In genomic region chr19:55258828-55259539, GRCh38 we compare ENCODE assay signal across 1 cellular context.
A peak's percentile ranks its signal among the peaks of the same experiment; 100 is the strongest.
TF ChIP-seq lines count a peak whose summit lies in the region.

Gene PPP6R1 (minus strand): TSS chr19:55259017. CDS start chr19:55247103, 11,914 bp downstream.

TF ChIP-seq in H1, 55 proteins besides CTCF, POLR2A, EP300 and RAD21 (continued from another document):
- TF ChIP-seq ASH2L (IDR thresholded peaks at IDR 0.05; ENCODE audit: low read length) (peak; percentile 76), JUN (IDR thresholded peaks at IDR 0.05; ENCODE audit: low read depth, low read length) (no peak), KDM5A (IDR thresholded peaks at IDR 0.05; ENCODE audit: low read length) (no peak), KDM4A (IDR thresholded peaks at IDR 0.05; ENCODE audit: low read depth, low read length, severe bottlenecking) (peak; percentile 37), CBX5 (IDR thresholded peaks at IDR 0.05; ENCODE audit: low read depth, low read length) (no peak), MAX (IDR thresholded peaks at IDR 0.05) (peak; percentile 61), YY1 (IDR thresholded peaks at IDR 0.05; ENCODE audit: low read depth, low read length) (peak; percentile 71; the same call in 1 of the 2 replicates), TAF1 (IDR thresholded peaks at IDR 0.05; ENCODE audit: low read depth, low read length) (peak; percentile 94), BRCA1 (IDR thresholded peaks at IDR 0.05; ENCODE audit: low read depth, low read length) (0 out of 2 replicates have a peak, but pooled peaks have one; percentile 19), EGR1 (IDR thresholded peaks at IDR 0.05; ENCODE audit: borderline replicate concordance, low read depth, low read length) (peak; percentile 68), SP4 (IDR thresholded peaks at IDR 0.05; ENCODE audit: low read length) (peak; percentile 88), RXRA (IDR thresholded peaks at IDR 0.05; ENCODE audit: insufficient read depth, low read depth, low read length) (0 out of 2 replicates have a peak, but pooled peaks have one; percentile 50), RBBP5 (IDR thresholded peaks at IDR 0.05; ENCODE audit: borderline replicate concordance, low read depth, low read length) (peak; percentile 69), SRF (IDR thresholded peaks at IDR 0.05; ENCODE audit: low read depth, low read length) (no peak), TCF12 (IDR thresholded peaks at IDR 0.05; ENCODE audit: low read depth, low read length) (peak; percentile 92), NRF1 (IDR thresholded peaks at IDR 0.05; ENCODE audit: low read depth, low read length) (peak; percentile 73), SIRT6 (IDR thresholded peaks at IDR 0.05; ENCODE audit: low read length) (no peak), RFX5 (IDR thresholded peaks at IDR 0.05; ENCODE audit: borderline replicate concordance, low read depth, low read length) (peak; percentile 76; the same call in 1 of the 2 replicates), CEBPB (IDR thresholded peaks at IDR 0.05; ENCODE audit: low read depth, low read length) (peak; percentile 83), SAP30 (IDR thresholded peaks at IDR 0.05; ENCODE audit: insufficient read depth, insufficient replicate concordance, low read length) (peak; percentile 90), GABPA (IDR thresholded peaks at IDR 0.05; ENCODE audit: borderline replicate concordance, insufficient read depth, low read length) (0 out of 2 replicates have a peak, but pooled peaks have one; percentile 62), BACH1 (IDR thresholded peaks at IDR 0.05; ENCODE audit: low read length) (peak; percentile 61), SP1 (IDR thresholded peaks at IDR 0.05; ENCODE audit: low read depth, low read length) (peak; percentile 99), HDAC2 (IDR thresholded peaks at IDR 0.05; ENCODE audit: borderline replicate concordance in 1 of 2, low read depth in 2 of 2, low read length in 2 of 2) (peak; percentile 24 to 50; a peak in 1 of 4 replicates), SIN3A (conservative IDR thresholded peaks at IDR 0.05 in 1 of 2, IDR thresholded peaks at IDR 0.05 in 1 of 2; ENCODE audit: low read depth in 1 of 2, low read length in 2 of 2) (peak in 1 of 2 experiments; percentile 70; a peak in 3 of 4 replicates), CHD2 (IDR thresholded peaks at IDR 0.05; ENCODE audit: low read length) (no peak; the same call in 1 of the 2 replicates), PHF8 (conservative IDR thresholded peaks at IDR 0.05; ENCODE audit: low read depth, low read length) (peak; percentile 83; the same call in 1 of the 2 replicates)
- TF ChIP-seq, protein P1, sequence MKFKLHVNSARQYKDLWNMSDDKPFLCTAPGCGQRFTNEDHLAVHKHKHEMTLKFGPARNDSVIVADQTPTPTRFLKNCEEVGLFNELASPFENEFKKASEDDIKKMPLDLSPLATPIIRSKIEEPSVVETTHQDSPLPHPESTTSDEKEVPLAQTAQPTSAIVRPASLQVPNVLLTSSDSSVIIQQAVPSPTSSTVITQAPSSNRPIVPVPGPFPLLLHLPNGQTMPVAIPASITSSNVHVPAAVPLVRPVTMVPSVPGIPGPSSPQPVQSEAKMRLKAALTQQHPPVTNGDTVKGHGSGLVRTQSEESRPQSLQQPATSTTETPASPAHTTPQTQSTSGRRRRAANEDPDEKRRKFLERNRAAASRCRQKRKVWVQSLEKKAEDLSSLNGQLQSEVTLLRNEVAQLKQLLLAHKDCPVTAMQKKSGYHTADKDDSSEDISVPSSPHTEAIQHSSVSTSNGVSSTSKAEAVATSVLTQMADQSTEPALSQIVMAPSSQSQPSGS (IDR thresholded peaks at IDR 0.05; ENCODE audit: low read length), result peak; percentile 35; the same call in 1 of the 2 replicates
